10 cellular contexts compared by ENCODE assay signal in the genomic region with DNA sequence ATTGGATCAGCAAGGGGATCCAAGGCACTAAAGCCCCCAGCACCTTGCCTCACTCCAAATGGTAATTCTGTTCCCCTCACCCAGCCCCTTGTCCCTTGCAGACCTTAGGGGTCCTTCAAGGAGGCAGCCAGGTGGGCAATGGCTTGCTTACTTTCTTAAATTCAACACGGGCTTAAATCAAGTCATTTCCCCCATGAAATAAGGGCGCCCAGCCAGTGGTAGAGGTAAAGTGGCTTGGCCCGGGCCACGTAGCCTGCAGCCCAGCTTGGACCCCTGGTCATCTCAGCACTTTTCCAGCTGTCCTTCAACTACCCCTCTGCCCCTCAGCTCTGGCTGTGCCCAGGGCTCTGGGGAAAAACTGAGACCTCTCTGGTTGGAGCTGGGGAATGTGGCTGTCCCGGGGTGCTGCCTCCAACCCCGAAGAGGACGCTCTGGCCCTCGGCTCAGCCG. TPM values are rescaled to one million over a fixed set of nuclear protein-coding genes. Genes with fewer than 3 reads are reported as not detected.
DNase-seq lines count a peak whose midpoint lies in the region; ATAC-seq lines count a peak whose summit lies in the region.
"Had no signal": no experiment of that assay in that cellular context is flagged by ENCODE, and none has a peak within 500 bp of the region (broad histone marks: within the 10 kb centered on the region; RNA-seq: fewer than 3 reads in every experiment).

No MANE protein-coding gene starts in this region.

- CTCF ChIA-PET in activated CD4-positive, alpha-beta memory T cell treated with anti-CD3 and anti-CD28 coated beads for 36 hours (lab: Charles Lee): interaction anchor here (1.2 to 3.2 kb wide), 4 partner anchors 17 to 27 kb away, joined by 4 to 21 read pairs (median 6); no protein-coding TSS in a partner anchor

- H3K27ac Mint-ChIP-seq in T-helper 2 cell treated with Interferon-gamma antibody and Interleukin-4, amounts not matched to agents 5 μg/mL and 100 μg/mL, for 36 hours: peak overlapping the region; percentile 92
- peak overlapping the region; percentile 99 for H3K27ac Mint-ChIP-seq in activated CD4-positive, alpha-beta memory T cell treated with anti-CD3 and anti-CD28 coated beads for 36 hours
- peak overlapping the region; percentile 87 to 96 (median 93) for H3K27ac Mint-ChIP-seq in immature natural killer cell
- H3K27ac Mint-ChIP-seq in stimulated activated naive B cell treated with anti-CD40 and anti-IgM and Interleukin-4, amounts not matched to agents 10 μg/mL and 1 μg/mL and 100 μg/mL, for 72 hours: peak overlapping the region; percentile 20

- no peak for ATAC-seq in stimulated activated naive B cell treated with anti-CD40 and anti-IgM and Interleukin-4, amounts not matched to agents 10 μg/mL and 1 μg/mL and 100 μg/mL, for 72 hours (replicated peaks)
- ATAC-seq in GM18907 (IDR thresholded peaks at IDR 0.05; ENCODE audit: unreplicated experiment): no peak

- no peaks in the 10 kb centered on the region for H3K27me3 Mint-ChIP-seq in T-helper 2 cell treated with Interferon-gamma antibody and Interleukin-4, amounts not matched to agents 5 μg/mL and 100 μg/mL, for 36 hours (ENCODE audit: low read depth)
- no peaks in the 10 kb centered on the region for H3K27me3 Mint-ChIP-seq in activated CD4-positive, alpha-beta memory T cell treated with anti-CD3 and anti-CD28 coated beads for 36 hours
- peaks cover 0 to 3% (median 0%) of the 10 kb centered on the region in 3 donors for H3K27me3 Mint-ChIP-seq in immature natural killer cell (ENCODE audit: low read depth in 3 of 3)
- no peaks in the 10 kb centered on the region for H3K27me3 Mint-ChIP-seq in stimulated activated naive B cell treated with anti-CD40 and anti-IgM and Interleukin-4, amounts not matched to agents 10 μg/mL and 1 μg/mL and 100 μg/mL, for 72 hours

- peaks cover 33% of the 10 kb centered on the region for H3K36me3 Mint-ChIP-seq in T-helper 2 cell treated with Interferon-gamma antibody and Interleukin-4, amounts not matched to agents 5 μg/mL and 100 μg/mL, for 36 hours (ENCODE audit: low read depth)
- H3K36me3 Mint-ChIP-seq in activated CD4-positive, alpha-beta memory T cell treated with anti-CD3 and anti-CD28 coated beads for 36 hours: peaks cover 45% of the 10 kb centered on the region
- H3K36me3 Mint-ChIP-seq in immature natural killer cell: peaks cover 0 to 4% (median 4%) of the 10 kb centered on the region in 3 donors
- H3K36me3 Mint-ChIP-seq in stimulated activated naive B cell treated with anti-CD40 and anti-IgM and Interleukin-4, amounts not matched to agents 10 μg/mL and 1 μg/mL and 100 μg/mL, for 72 hours: peaks cover 2 to 7% of the 10 kb centered on the region in 2 donors

- peak overlapping the region; percentile 97 for H3K4me3 Mint-ChIP-seq in T-helper 2 cell treated with Interferon-gamma antibody and Interleukin-4, amounts not matched to agents 5 μg/mL and 100 μg/mL, for 36 hours
- peak overlapping the region; percentile 92 for H3K4me3 Mint-ChIP-seq in activated CD4-positive, alpha-beta memory T cell treated with anti-CD3 and anti-CD28 coated beads for 36 hours
- H3K4me3 Mint-ChIP-seq in immature natural killer cell: peak overlapping the region; percentile 95 to 98 (median 98)
- H3K4me3 Mint-ChIP-seq in stimulated activated naive B cell treated with anti-CD40 and anti-IgM and Interleukin-4, amounts not matched to agents 10 μg/mL and 1 μg/mL and 100 μg/mL, for 72 hours: peak overlapping the region; percentile 94 to 96

- intact Hi-C loops in activated CD4-positive, alpha-beta memory T cell treated with anti-CD3 and anti-CD28 coated beads for 36 hours (cut with micrococcal nuclease): loop anchor here (5.0 kb wide), 2 partner anchors 426 to 1544 kb away; partner anchors contain the start of genes HMG20A, PEAK1 and SIN3A

- DNase-seq in T-helper 2 cell treated with Interferon-gamma antibody and Interleukin-4, amounts not matched to agents 5 μg/mL and 100 μg/mL, for 36 hours (ENCODE audit: low spot score): no peak
- DNase-seq in T-helper 2 cell (no peak), immature natural killer cell (no peak), NCI-H2196 (lab: John Stamatoyannopoulos, UW; ENCODE audit: unreplicated experiment) (no peak)
- no peak for DNase-seq in activated CD4-positive, alpha-beta memory T cell treated with anti-CD3 and anti-CD28 coated beads for 36 hours
- no peak for DNase-seq in stimulated activated naive B cell treated with anti-CD40 and anti-IgM and Interleukin-4, amounts not matched to agents 10 μg/mL and 1 μg/mL and 100 μg/mL, for 72 hours
- DNase-seq in effector CD4-positive, alpha-beta T cell: no peak

- H3K4me1 Mint-ChIP-seq in T-helper 2 cell treated with Interferon-gamma antibody and Interleukin-4, amounts not matched to agents 5 μg/mL and 100 μg/mL, for 36 hours (ENCODE audit: low read depth): peaks cover 67% of the 10 kb centered on the region
- H3K4me1 Mint-ChIP-seq in activated CD4-positive, alpha-beta memory T cell treated with anti-CD3 and anti-CD28 coated beads for 36 hours (ENCODE audit: low read depth): peaks cover 64% of the 10 kb centered on the region
- H3K4me1 Mint-ChIP-seq in immature natural killer cell: peaks cover 73 to 74% of the 10 kb centered on the region in 2 donors
- H3K4me1 Mint-ChIP-seq in stimulated activated naive B cell treated with anti-CD40 and anti-IgM and Interleukin-4, amounts not matched to agents 10 μg/mL and 1 μg/mL and 100 μg/mL, for 72 hours: peaks cover 57 to 81% of the 10 kb centered on the region in 2 donors

- POLR2A ChIA-PET in activated CD4-positive, alpha-beta memory T cell treated with anti-CD3 and anti-CD28 coated beads for 36 hours (lab: Charles Lee): interaction anchor here (3.2 to 5.0 kb wide), 4 partner anchors 8 to 26 kb away, joined by 18 to 34 read pairs (median 24); no protein-coding TSS in a partner anchor

- H3K9me3 Mint-ChIP-seq in T-helper 2 cell treated with Interferon-gamma antibody and Interleukin-4, amounts not matched to agents 5 μg/mL and 100 μg/mL, for 36 hours: no peaks in the 10 kb centered on the region
- no peaks in the 10 kb centered on the region for H3K9me3 Mint-ChIP-seq in activated CD4-positive, alpha-beta memory T cell treated with anti-CD3 and anti-CD28 coated beads for 36 hours
- no peaks in the 10 kb centered on the region for H3K9me3 Mint-ChIP-seq in immature natural killer cell
- H3K9me3 Mint-ChIP-seq in stimulated activated naive B cell treated with anti-CD40 and anti-IgM and Interleukin-4, amounts not matched to agents 10 μg/mL and 1 μg/mL and 100 μg/mL, for 72 hours: no peaks in the 10 kb centered on the region

RNA-seq across cellular contexts. Expression of gene PSTPIP1, which starts 1.2 kb away (rescaled TPM):
- total RNA-seq in activated CD4-positive, alpha-beta memory T cell treated with anti-CD3 and anti-CD28 coated beads for 36 hours: 100 to 1,000 TPM; 155 to 164 TPM
- 100 to 1,000 TPM in 1 of 3 donors, 10 to 100 TPM in 2; 84.4 to 127 (median 99.3) TPM for polyA plus RNA-seq in immature natural killer cell
- total RNA-seq: G401 had no signal
- polyA plus RNA-seq: A549 had no signal

Comparison
In these comparisons a context has a peak if more than half of its experiments do, and no peak if none do; other contexts are left out.
1. H3K27ac Mint-ChIP-seq: peak in every context shown above with its lines; median percentile 99 in activated CD4-positive, alpha-beta memory T cell treated with anti-CD3 and anti-CD28 coated beads for 36 hours; 93 in immature natural killer cell; 92 in T-helper 2 cell treated with Interferon-gamma antibody and Interleukin-4, amounts not matched to agents 5 μg/mL and 100 μg/mL, for 36 hours; 20 in stimulated activated naive B cell treated with anti-CD40 and anti-IgM and Interleukin-4, amounts not matched to agents 10 μg/mL and 1 μg/mL and 100 μg/mL, for 72 hours.